Comparison of ENCODE assay signal across 1 cellular context in genomic region chr19:33509774-33510173, GRCh38.
TF ChIP-seq lines count a peak whose summit lies in the region.

No MANE protein-coding gene starts in this region.

TF ChIP-seq in H1, 55 proteins besides CTCF, POLR2A, EP300 and RAD21:
- TF ChIP-seq BCL11A (IDR thresholded peaks at IDR 0.05; ENCODE audit: low read depth in 2 of 2, low read length in 2 of 2): no peak
- TF ChIP-seq CBX5 (IDR thresholded peaks at IDR 0.05; ENCODE audit: low read depth, low read length): no peak
- no peak for TF ChIP-seq GTF2F1 (IDR thresholded peaks at IDR 0.05; ENCODE audit: borderline replicate concordance, low read depth, low read length)
- TF ChIP-seq SP2 (IDR thresholded peaks at IDR 0.05; ENCODE audit: low read length): no peak
- no peak for TF ChIP-seq E2F6 (IDR thresholded peaks at IDR 0.05)
- no peak for TF ChIP-seq TCF12 (IDR thresholded peaks at IDR 0.05; ENCODE audit: low read depth, low read length)
- TF ChIP-seq BACH1 (IDR thresholded peaks at IDR 0.05; ENCODE audit: low read length): no peak
- TF ChIP-seq SP1 (IDR thresholded peaks at IDR 0.05; ENCODE audit: low read depth, low read length): no peak
- TF ChIP-seq EZH2 (IDR thresholded peaks at IDR 0.05; ENCODE audit: low read depth, low read length, severe bottlenecking): no peak
- TF ChIP-seq YY1 (IDR thresholded peaks at IDR 0.05; ENCODE audit: low read depth, low read length): no peak
- TF ChIP-seq CHD7 (IDR thresholded peaks at IDR 0.05; ENCODE audit: insufficient replicate concordance, low read length): no peak
- TF ChIP-seq MAFK (IDR thresholded peaks at IDR 0.05; ENCODE audit: low read depth, low read length): no peak
- TF ChIP-seq HDAC2 (IDR thresholded peaks at IDR 0.05; ENCODE audit: borderline replicate concordance in 1 of 2, low read depth in 2 of 2, low read length in 2 of 2): no peak
- TF ChIP-seq BRCA1 (IDR thresholded peaks at IDR 0.05; ENCODE audit: low read depth, low read length): no peak
- TF ChIP-seq ASH2L (IDR thresholded peaks at IDR 0.05; ENCODE audit: low read length): no peak
- no peak for TF ChIP-seq TEAD4 (IDR thresholded peaks at IDR 0.05; ENCODE audit: low read depth, low read length)
